Comparison of ENCODE assay signal across 1 cellular context in the genomic region with DNA sequence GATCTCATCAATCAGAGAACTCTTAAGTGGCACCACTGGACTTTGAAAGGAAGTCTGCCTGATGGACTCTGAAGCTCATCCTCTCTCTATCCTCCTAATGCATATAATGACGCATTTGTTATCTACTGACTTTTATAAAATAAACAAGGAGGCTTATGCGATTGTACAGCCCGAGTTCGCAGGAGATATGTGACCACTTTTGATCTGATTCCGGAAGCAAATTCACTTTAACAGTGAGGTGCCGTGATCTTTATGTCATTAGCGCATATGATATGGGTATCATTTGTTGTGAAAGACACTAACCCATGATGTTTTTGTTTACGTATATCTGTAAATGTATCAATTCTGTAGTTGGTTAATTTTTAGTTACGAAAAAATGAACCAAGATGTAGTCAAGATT.
TF ChIP-seq lines count a peak whose summit lies in the region.

No MANE protein-coding gene starts in this region.

TF ChIP-seq in HepG2, 621 proteins besides CTCF, POLR2A, EP300 and RAD21:
- no peak for TF ChIP-seq HMG20A (CRISPR knock-in tag; IDR thresholded peaks at IDR 0.05; ENCODE audit: borderline replicate concordance)
- TF ChIP-seq ZNF569 (CRISPR knock-in tag; IDR thresholded peaks at IDR 0.05; ENCODE audit: borderline replicate concordance): 0 out of 2 replicates have a peak, but pooled peaks have one; percentile 55
- TF ChIP-seq, protein P1, sequence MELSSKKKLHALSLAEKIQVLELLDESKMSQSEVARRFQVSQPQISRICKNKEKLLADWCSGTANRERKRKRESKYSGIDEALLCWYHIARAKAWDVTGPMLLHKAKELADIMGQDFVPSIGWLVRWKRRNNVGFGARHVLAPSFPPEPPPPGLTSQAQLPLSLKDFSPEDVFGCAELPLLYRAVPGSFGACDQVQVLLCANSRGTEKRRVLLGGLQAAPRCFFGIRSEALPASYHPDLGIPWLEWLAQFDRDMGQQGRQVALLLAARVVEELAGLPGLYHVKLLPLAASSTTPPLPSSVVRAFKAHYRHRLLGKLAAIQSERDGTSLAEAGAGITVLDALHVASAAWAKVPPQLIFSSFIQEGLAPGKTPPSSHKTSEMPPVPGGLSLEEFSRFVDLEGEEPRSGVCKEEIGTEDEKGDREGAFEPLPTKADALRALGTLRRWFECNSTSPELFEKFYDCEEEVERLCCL (CRISPR knock-in tag; IDR thresholded peaks at IDR 0.05; ENCODE audit: borderline replicate concordance): no peak
